In genomic region chr1:89754518-89754917, GRCh38 we compare ENCODE assay signal across 13 cellular contexts.
A peak's percentile ranks its signal among the peaks of the same experiment; 100 is the strongest.
DNase-seq lines count a peak whose midpoint lies in the region; ATAC-seq and TF ChIP-seq lines count a peak whose summit lies in the region.
"Had no signal": no experiment of that assay in that cellular context is flagged by ENCODE, and none has a peak within 500 bp of the region (broad histone marks: within the 10 kb centered on the region; RNA-seq: fewer than 3 reads in every experiment).

No MANE protein-coding gene starts in this region.

- no peak overlapping the region for H3K9ac ChIP-seq in BLaER1

- peaks cover 11% of the 10 kb centered on the region; the same call in 1 of the 2 replicates for H3K9me3 ChIP-seq in BLaER1
- no peaks in the 10 kb centered on the region for H3K9me3 ChIP-seq in right lobe of liver
- H3K9me3 ChIP-seq in psoas muscle: no peaks in the 10 kb centered on the region
- H3K9me3 ChIP-seq: prostate gland had no signal

- H3K4me1 Mint-ChIP-seq in activated naive CD8-positive, alpha-beta T cell treated with anti-CD3 and anti-CD28 coated beads for 36 hours: peaks cover 60% of the 10 kb centered on the region

- ATAC-seq in right lobe of liver (peak; percentile 46 to 75 (median 66)), psoas muscle (no peak)
- ATAC-seq: PC-3 had no signal

- H3K27me3 Mint-ChIP-seq in activated naive CD8-positive, alpha-beta T cell treated with anti-CD3 and anti-CD28 coated beads for 36 hours: no peaks in the 10 kb centered on the region

- H4K20me1 ChIP-seq in BLaER1: no peaks in the 10 kb centered on the region

- TF ChIP-seq CTCF in right lobe of liver (IDR thresholded peaks at IDR 0.05): no peak
- no peak for TF ChIP-seq CTCF in psoas muscle (IDR thresholded peaks at IDR 0.05)

- TF ChIP-seq POLR2A in right lobe of liver (IDR thresholded peaks at IDR 0.05): no peak

- H3K27me3 ChIP-seq in BLaER1 (no peaks in the 10 kb centered on the region), right lobe of liver (no peaks in the 10 kb centered on the region), psoas muscle (ENCODE audit: insufficient read depth in 3 of 3, low read length in 2 of 3) (no peaks in the 10 kb centered on the region)

- H3K27ac Mint-ChIP-seq in activated naive CD8-positive, alpha-beta T cell treated with anti-CD3 and anti-CD28 coated beads for 36 hours: peak overlapping the region; percentile 82

- no peak for TF ChIP-seq RAD21 in Ishikawa (IDR thresholded peaks at IDR 0.05; ENCODE audit: low read depth)

- H3K9me3 Mint-ChIP-seq in activated naive CD8-positive, alpha-beta T cell treated with anti-CD3 and anti-CD28 coated beads for 36 hours: peaks cover 4% of the 10 kb centered on the region
- H3K9me3 Mint-ChIP-seq: immature natural killer cell had no signal

- H3K4me3 ChIP-seq in BLaER1 (no peak overlapping the region), right lobe of liver (no peak overlapping the region), psoas muscle (no peak overlapping the region)
- H3K4me3 ChIP-seq: prostate gland had no signal

- peaks cover 15% of the 10 kb centered on the region for H3K36me3 Mint-ChIP-seq in activated naive CD8-positive, alpha-beta T cell treated with anti-CD3 and anti-CD28 coated beads for 36 hours
- H3K36me3 Mint-ChIP-seq: immature natural killer cell had no signal

- DNase-seq in activated naive CD8-positive, alpha-beta T cell treated with anti-CD3 and anti-CD28 coated beads for 36 hours: no peak
- DNase-seq in right lobe of liver: no peak
- no peak for DNase-seq in psoas muscle
- DNase-seq in ureter (ENCODE audit: low spot score): no peak
- DNase-seq in activated CD8-positive, alpha-beta memory T cell treated with anti-CD3 and anti-CD28 coated beads for 24 hours: no peak
- no peak for DNase-seq in germinal center (ENCODE audit: low spot score)
- DNase-seq: DMS79 treated with DMSO at 0.1 percent for 48 hours, immature natural killer cell, Karpas-422, PC-3 had no signal

- no peak for TF ChIP-seq EP300 in Ishikawa (IDR thresholded peaks at IDR 0.05; ENCODE audit: borderline replicate concordance)

- intact Hi-C loops in right lobe of liver (cut with DNase I) (no loop called here), psoas muscle (cut with DNase I) (no loop called here)

- no peak overlapping the region for H3K4me3 Mint-ChIP-seq in activated naive CD8-positive, alpha-beta T cell treated with anti-CD3 and anti-CD28 coated beads for 36 hours
- H3K4me3 Mint-ChIP-seq: immature natural killer cell had no signal

- H3K27ac ChIP-seq in BLaER1 (0 out of 2 replicates have a peak overlapping the region, but pooled peaks have one; percentile 19), right lobe of liver (peak overlapping the region in 1 of 3 donors; percentile 2), psoas muscle (no peak overlapping the region)
- H3K27ac ChIP-seq: prostate gland had no signal

- peak overlapping the region; percentile 4; the same call in 1 of the 2 replicates for H3K4me2 ChIP-seq in BLaER1

- H3K4me1 ChIP-seq in BLaER1 (peaks cover 58% of the 10 kb centered on the region), right lobe of liver (peaks cover 0 to 13% (median 0%) of the 10 kb centered on the region in 4 donors), psoas muscle (no peaks in the 10 kb centered on the region)
- H3K4me1 ChIP-seq: prostate gland had no signal

- WGBS in right lobe of liver (ENCODE audit: insufficient coverage, low coverage, low lambda C conversion rate, missing lambda C conversion rate): 18% methylated on average over 2 of the region's 2 CpGs
- WGBS in psoas muscle, 3 donors: 57 to 72% (median 70%) methylated on average over 2 of the region's 2 CpGs

- H3K36me3 ChIP-seq in BLaER1: no peaks in the 10 kb centered on the region
- H3K36me3 ChIP-seq in right lobe of liver: no peaks in the 10 kb centered on the region
- no peaks in the 10 kb centered on the region for H3K36me3 ChIP-seq in psoas muscle (ENCODE audit: insufficient read depth in 1 of 2, low read depth in 1 of 2)
- H3K36me3 ChIP-seq: prostate gland had no signal

TF ChIP-seq in Ishikawa, 13 proteins besides CTCF, POLR2A, EP300 and RAD21:
- TF ChIP-seq REST (IDR thresholded peaks at IDR 0.05; ENCODE audit: low read depth) (no peak), NFIC (IDR thresholded peaks at IDR 0.05) (peak; percentile 8; the same call in 1 of the 2 replicates), USF1 (IDR thresholded peaks at IDR 0.05) (no peak), FOXM1 (IDR thresholded peaks at IDR 0.05; ENCODE audit: borderline replicate concordance, low read depth) (no peak), TEAD4 (IDR thresholded peaks at IDR 0.05) (no peak)
TF ChIP-seq in Ishikawa: peak in this region for 1.

Comparison
In these comparisons a context has a peak if more than half of its experiments do, and no peak if none do; other contexts are left out.
1. ATAC-seq: peak in right lobe of liver (4 of 4); none in psoas muscle (0 of 4).